19 cellular contexts compared by ENCODE assay signal in the genomic region with DNA sequence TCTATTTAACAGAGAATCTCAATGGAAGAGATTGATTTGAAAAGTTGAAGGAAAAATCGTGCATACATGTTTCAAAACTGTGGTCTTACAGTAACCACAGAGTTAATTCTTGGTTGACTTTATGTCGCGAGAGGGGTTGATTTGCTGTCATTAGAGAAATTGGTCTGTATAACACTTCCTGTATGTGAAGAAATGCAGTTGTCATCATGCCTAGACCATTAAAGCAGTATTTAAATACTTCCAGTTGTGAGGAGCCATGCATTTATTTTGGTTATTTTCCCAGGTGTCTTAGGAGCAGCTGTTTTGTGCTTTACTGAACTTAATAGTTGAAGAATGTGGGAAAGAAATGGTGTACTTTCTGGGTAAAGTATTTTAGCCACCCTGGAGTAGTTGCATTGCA.
A peak's percentile ranks its signal among the peaks of the same experiment; 100 is the strongest.
DNase-seq lines count a peak whose midpoint lies in the region; ATAC-seq, FAIRE-seq and TF ChIP-seq lines count a peak whose summit lies in the region.
"Had no signal": no experiment of that assay in that cellular context is flagged by ENCODE, and none has a peak within 500 bp of the region (broad histone marks: within the 10 kb centered on the region; RNA-seq: fewer than 3 reads in every experiment).

No MANE protein-coding gene starts in this region.

- H3K9me3 ChIP-seq in Loucy (ENCODE audit: insufficient read depth, low read depth, low read length): no peaks in the 10 kb centered on the region
- no peaks in the 10 kb centered on the region for H3K9me3 ChIP-seq in K562 (replicated peaks; ENCODE audit: control insufficient read depth, insufficient read depth, low read depth, low read length)

- ATAC-seq in activated CD8-positive, alpha-beta T cell treated with anti-CD3 and anti-CD28 coated beads for 36 hours: peak; percentile 47
- ATAC-seq in activated CD8-positive, alpha-beta T cell treated with anti-CD3 and anti-CD28 coated beads, Interleukin-2, amount 10 ng/mL, durations not matched to agents 7 days and 5 days: no peak
- no peak for ATAC-seq in K562
- peak; percentile 45 for ATAC-seq in stimulated activated effector memory CD8-positive, alpha-beta T cell treated with anti-CD3 and anti-CD28 coated beads, Interleukin-12 subunit alpha, Interleukin-12 subunit beta, amount 100 ng/mL, for 72 hours
- ATAC-seq: Panc1 had no signal

- H3K4me1 ChIP-seq in Loucy (ENCODE audit: insufficient read depth, low read length, poor library complexity, severe bottlenecking) (peaks cover 18% of the 10 kb centered on the region), K562 (replicated peaks in 1 of 2; ENCODE audit: control insufficient read depth in 2 of 2, insufficient read depth in 2 of 2, low read length in 2 of 2) (peaks cover 6 to 43% of the 10 kb centered on the region in 2 experiments)

- H3K36me3 ChIP-seq in Loucy (ENCODE audit: insufficient read depth, low read length): no peaks in the 10 kb centered on the region
- peaks cover 23% of the 10 kb centered on the region for H3K36me3 ChIP-seq in K562 (ENCODE audit: control insufficient read depth, insufficient read depth, low read length)

- H2AFZ ChIP-seq in Loucy (ENCODE audit: low read length): no peak overlapping the region
- no peak overlapping the region for H2AFZ ChIP-seq in K562 (ENCODE audit: low read depth, low read length)
- H2AFZ ChIP-seq: GM23248 had no signal

- no peak overlapping the region for H3K9ac ChIP-seq in Loucy (ENCODE audit: low read depth, low read length, poor library complexity, severe bottlenecking)
- H3K9ac ChIP-seq in K562 (ENCODE audit: insufficient read depth in 1 of 2, low read depth in 2 of 2, low read length in 2 of 2): no peak overlapping the region

- no peak for TF ChIP-seq RAD21 in K562 (CRISPR knock-in tag; conservative IDR thresholded peaks at IDR 0.05 in 1 of 2, IDR thresholded peaks at IDR 0.05 in 1 of 2)

- H3K4me2 ChIP-seq in Loucy (ENCODE audit: low read depth, low read length, poor library complexity, severe bottlenecking) (peak overlapping the region; percentile 44), K562 (ENCODE audit: insufficient read depth, low read length) (no peak overlapping the region)

- POLR2A ChIA-PET in activated CD8-positive, alpha-beta T cell treated with anti-CD3 and anti-CD28 coated beads for 36 hours (lab: Charles Lee): no interaction called here
- POLR2A ChIA-PET in activated CD8-positive, alpha-beta T cell treated with anti-CD3 and anti-CD28 coated beads, Interleukin-2, amount 10 ng/mL, durations not matched to agents 7 days and 5 days (lab: Charles Lee): no interaction called here
- POLR2A ChIA-PET in K562 (lab: Yijun Ruan, JAX): interaction anchor here (0.9 to 5.1 kb wide), 5 partner anchors 10 to 109 kb away, joined by 3 to 25 read pairs (median 12); no protein-coding TSS in a partner anchor

- no peak overlapping the region for H3K4me3 Mint-ChIP-seq in activated CD8-positive, alpha-beta T cell treated with anti-CD3 and anti-CD28 coated beads for 36 hours
- no peak overlapping the region for H3K4me3 Mint-ChIP-seq in activated CD8-positive, alpha-beta T cell treated with anti-CD3 and anti-CD28 coated beads, Interleukin-2, amount 10 ng/mL, durations not matched to agents 7 days and 5 days
- H3K4me3 Mint-ChIP-seq in stimulated activated effector memory CD8-positive, alpha-beta T cell treated with anti-CD3 and anti-CD28 coated beads, Interleukin-12 subunit alpha, Interleukin-12 subunit beta, amount 100 ng/mL, for 72 hours: no peak overlapping the region
- H3K4me3 Mint-ChIP-seq: CD4-positive, alpha-beta memory T cell; IgD-negative memory B cell had no signal

- TF ChIP-seq CTCF in activated CD8-positive, alpha-beta T cell treated with anti-CD3 and anti-CD28 coated beads for 36 hours (IDR thresholded peaks at IDR 0.05): no peak
- no peak for TF ChIP-seq CTCF in Loucy (conservative IDR thresholded peaks at IDR 0.05; ENCODE audit: low read length)
- no peak for TF ChIP-seq CTCF in K562 (IDR thresholded peaks at IDR 0.05 in 2 of 3, conservative IDR thresholded peaks at IDR 0.05 in 1 of 3; ENCODE audit: insufficient read depth in 2 of 3, low read depth in 1 of 3, low read length in 3 of 3)

- peaks cover 25% of the 10 kb centered on the region for H3K4me1 Mint-ChIP-seq in activated CD8-positive, alpha-beta T cell treated with anti-CD3 and anti-CD28 coated beads for 36 hours (ENCODE audit: low read depth)
- H3K4me1 Mint-ChIP-seq in activated CD8-positive, alpha-beta T cell treated with anti-CD3 and anti-CD28 coated beads, Interleukin-2, amount 10 ng/mL, durations not matched to agents 7 days and 5 days (ENCODE audit: low read depth): peaks cover 31% of the 10 kb centered on the region
- peaks cover 20% of the 10 kb centered on the region for H3K4me1 Mint-ChIP-seq in stimulated activated effector memory CD8-positive, alpha-beta T cell treated with anti-CD3 and anti-CD28 coated beads, Interleukin-12 subunit alpha, Interleukin-12 subunit beta, amount 100 ng/mL, for 72 hours
- H3K4me1 Mint-ChIP-seq: IgD-negative memory B cell had no signal

- TF ChIP-seq POLR2A in K562 (conservative IDR thresholded peaks at IDR 0.05) (no peak), GM12891 (IDR thresholded peaks at IDR 0.05; ENCODE audit: low read depth, low read length) (no peak)

- no peak overlapping the region for H3K4me3 ChIP-seq in Loucy (ENCODE audit: low read length, poor library complexity, severe bottlenecking)
- no peak overlapping the region for H3K4me3 ChIP-seq in K562

- FAIRE-seq in K562 (lab: Jason Lieb, UNC) (peak; percentile 56), GM12891 (lab: Jason Lieb, UNC) (no peak)

- no peak for TF ChIP-seq EP300 in K562 (IDR thresholded peaks at IDR 0.05; ENCODE audit: low read length)

- in situ Hi-C loops in K562 (cut with MboI): no loop called here

- H4K20me1 ChIP-seq in Loucy (ENCODE audit: insufficient read depth, low read length, poor library complexity, severe bottlenecking) (no peaks in the 10 kb centered on the region), K562 (replicated peaks; ENCODE audit: control insufficient read depth, insufficient read depth, low read length) (no peaks in the 10 kb centered on the region)

- H3K27ac Mint-ChIP-seq in activated CD8-positive, alpha-beta T cell treated with anti-CD3 and anti-CD28 coated beads for 36 hours: no peak overlapping the region
- H3K27ac Mint-ChIP-seq in activated CD8-positive, alpha-beta T cell treated with anti-CD3 and anti-CD28 coated beads, Interleukin-2, amount 10 ng/mL, durations not matched to agents 7 days and 5 days: no peak overlapping the region
- no peak overlapping the region for H3K27ac Mint-ChIP-seq in stimulated activated effector memory CD8-positive, alpha-beta T cell treated with anti-CD3 and anti-CD28 coated beads, Interleukin-12 subunit alpha, Interleukin-12 subunit beta, amount 100 ng/mL, for 72 hours
- H3K27ac Mint-ChIP-seq: CD4-positive, alpha-beta memory T cell; IgD-negative memory B cell had no signal

- H3K9me3 Mint-ChIP-seq in activated CD8-positive, alpha-beta T cell treated with anti-CD3 and anti-CD28 coated beads for 36 hours: no peaks in the 10 kb centered on the region
- no peaks in the 10 kb centered on the region for H3K9me3 Mint-ChIP-seq in activated CD8-positive, alpha-beta T cell treated with anti-CD3 and anti-CD28 coated beads, Interleukin-2, amount 10 ng/mL, durations not matched to agents 7 days and 5 days (ENCODE audit: insufficient read depth)
- H3K9me3 Mint-ChIP-seq in stimulated activated effector memory CD8-positive, alpha-beta T cell treated with anti-CD3 and anti-CD28 coated beads, Interleukin-12 subunit alpha, Interleukin-12 subunit beta, amount 100 ng/mL, for 72 hours: no peaks in the 10 kb centered on the region
- H3K9me3 Mint-ChIP-seq: CD4-positive, alpha-beta memory T cell; IgD-negative memory B cell had no signal

- H3K79me2 ChIP-seq in Loucy (ENCODE audit: insufficient read depth, low read length): no peaks in the 10 kb centered on the region
- peaks cover 68% of the 10 kb centered on the region for H3K79me2 ChIP-seq in K562 (ENCODE audit: control insufficient read depth, insufficient read depth, low read length)

- H3F3A ChIP-seq in Loucy (ENCODE audit: low read depth): 0 out of 2 replicates have a peak, but pooled peaks cover 7% of the 10 kb centered on the region

- intact Hi-C loops in activated CD8-positive, alpha-beta T cell treated with anti-CD3 and anti-CD28 coated beads for 36 hours (cut with micrococcal nuclease): loop anchor here (5.0 kb wide), 1 partner anchor 76 kb away; a partner anchor contains a TSS
- intact Hi-C loops in K562 (cut with micrococcal nuclease): no loop called here
- intact Hi-C loops in posterior vena cava (cut with DNase I): no loop called here

- no peak for DNase-seq in activated CD8-positive, alpha-beta T cell treated with anti-CD3 and anti-CD28 coated beads for 36 hours
- no peak for DNase-seq in activated CD8-positive, alpha-beta T cell treated with anti-CD3 and anti-CD28 coated beads, Interleukin-2, amount 10 ng/mL, durations not matched to agents 7 days and 5 days
- no peak for DNase-seq in K562 (ENCODE audit: extremely low read depth in 1 of 4, low spot score in 3 of 4)
- DNase-seq in stimulated activated effector memory CD8-positive, alpha-beta T cell treated with anti-CD3 and anti-CD28 coated beads, Interleukin-12 subunit alpha, Interleukin-12 subunit beta, amount 100 ng/mL, for 72 hours (ENCODE audit: low spot score in 2 of 2): no peak
- DNase-seq in NCI-H2196 (lab: John Stamatoyannopoulos, UW; ENCODE audit: unreplicated experiment): no peak
- no peak for DNase-seq in GM12891 (ENCODE audit: insufficient read length, low spot score)
- DNase-seq in posterior vena cava (ENCODE audit: low spot score): no peak
- DNase-seq: AML-193; CD4-positive, alpha-beta memory T cell; DND-41; GF-D8; GM23248; NCI-H1092; NCI-H2107; NCI-H446; Right ventricle myocardium superior had no signal

- no peaks in the 10 kb centered on the region for H3K9me2 ChIP-seq in Loucy (replicated peaks; ENCODE audit: low read depth, low read length)

- CTCF ChIA-PET in activated CD8-positive, alpha-beta T cell treated with anti-CD3 and anti-CD28 coated beads for 36 hours (lab: Charles Lee): interaction anchor here (2.4 kb wide), 1 partner anchor 109 kb away, joined by 11 read pairs; no protein-coding TSS in a partner anchor
- CTCF ChIA-PET in activated CD8-positive, alpha-beta T cell treated with anti-CD3 and anti-CD28 coated beads, Interleukin-2, amount 10 ng/mL, durations not matched to agents 7 days and 5 days (lab: Charles Lee): no interaction called here
- CTCF ChIA-PET in K562 (lab: Yijun Ruan, JAX; ENCODE audit: low intra/inter-chr PET ratio): no interaction called here

- no peak overlapping the region for H3K27ac ChIP-seq in K562 (ENCODE audit: extremely low read depth, low read depth, low read length)

- H3K27me3 ChIP-seq in Loucy (ENCODE audit: insufficient read depth, low read length, poor library complexity, severe bottlenecking): peaks cover 62% of the 10 kb centered on the region
- H3K27me3 ChIP-seq in K562 (ENCODE audit: control insufficient read depth in 2 of 2, insufficient read depth in 2 of 2, low read length in 2 of 2): no peaks in the 10 kb centered on the region

- no TSS peak for BruUV-seq in K562 (replicated peaks; lab: Mats Ljungman, UMichigan)

- peaks cover 2% of the 10 kb centered on the region for H3K36me3 Mint-ChIP-seq in activated CD8-positive, alpha-beta T cell treated with anti-CD3 and anti-CD28 coated beads for 36 hours (ENCODE audit: low read depth)
- H3K36me3 Mint-ChIP-seq in activated CD8-positive, alpha-beta T cell treated with anti-CD3 and anti-CD28 coated beads, Interleukin-2, amount 10 ng/mL, durations not matched to agents 7 days and 5 days (ENCODE audit: low read depth): no peaks in the 10 kb centered on the region
- H3K36me3 Mint-ChIP-seq in stimulated activated effector memory CD8-positive, alpha-beta T cell treated with anti-CD3 and anti-CD28 coated beads, Interleukin-12 subunit alpha, Interleukin-12 subunit beta, amount 100 ng/mL, for 72 hours: no peaks in the 10 kb centered on the region
- H3K36me3 Mint-ChIP-seq: IgD-negative memory B cell had no signal

- no peaks in the 10 kb centered on the region for H3K9me1 ChIP-seq in K562 (ENCODE audit: control insufficient read depth, insufficient read depth, low read length)

- 76% methylated on average over 3 of the region's 3 CpGs for WGBS in K562 (ENCODE audit: insufficient coverage, low coverage, missing lambda C conversion rate)

- H3K27me3 Mint-ChIP-seq in activated CD8-positive, alpha-beta T cell treated with anti-CD3 and anti-CD28 coated beads for 36 hours: peaks cover 2% of the 10 kb centered on the region
- peaks cover 16% of the 10 kb centered on the region for H3K27me3 Mint-ChIP-seq in activated CD8-positive, alpha-beta T cell treated with anti-CD3 and anti-CD28 coated beads, Interleukin-2, amount 10 ng/mL, durations not matched to agents 7 days and 5 days (ENCODE audit: low read depth)
- H3K27me3 Mint-ChIP-seq: CD4-positive, alpha-beta memory T cell; IgD-negative memory B cell had no signal

Comparison
In these comparisons a context has a peak if more than half of its experiments do, and no peak if none do; other contexts are left out.
1. ATAC-seq: peak in activated CD8-positive, alpha-beta T cell treated with anti-CD3 and anti-CD28 coated beads for 36 hours (single experiment) and stimulated activated effector memory CD8-positive, alpha-beta T cell treated with anti-CD3 and anti-CD28 coated beads, Interleukin-12 subunit alpha, Interleukin-12 subunit beta, amount 100 ng/mL, for 72 hours (single experiment); none in activated CD8-positive, alpha-beta T cell treated with anti-CD3 and anti-CD28 coated beads, Interleukin-2, amount 10 ng/mL, durations not matched to agents 7 days and 5 days (single experiment) and K562 (single experiment).